Comparison of ENCODE assay signal across 1 cellular context in the genomic region with DNA sequence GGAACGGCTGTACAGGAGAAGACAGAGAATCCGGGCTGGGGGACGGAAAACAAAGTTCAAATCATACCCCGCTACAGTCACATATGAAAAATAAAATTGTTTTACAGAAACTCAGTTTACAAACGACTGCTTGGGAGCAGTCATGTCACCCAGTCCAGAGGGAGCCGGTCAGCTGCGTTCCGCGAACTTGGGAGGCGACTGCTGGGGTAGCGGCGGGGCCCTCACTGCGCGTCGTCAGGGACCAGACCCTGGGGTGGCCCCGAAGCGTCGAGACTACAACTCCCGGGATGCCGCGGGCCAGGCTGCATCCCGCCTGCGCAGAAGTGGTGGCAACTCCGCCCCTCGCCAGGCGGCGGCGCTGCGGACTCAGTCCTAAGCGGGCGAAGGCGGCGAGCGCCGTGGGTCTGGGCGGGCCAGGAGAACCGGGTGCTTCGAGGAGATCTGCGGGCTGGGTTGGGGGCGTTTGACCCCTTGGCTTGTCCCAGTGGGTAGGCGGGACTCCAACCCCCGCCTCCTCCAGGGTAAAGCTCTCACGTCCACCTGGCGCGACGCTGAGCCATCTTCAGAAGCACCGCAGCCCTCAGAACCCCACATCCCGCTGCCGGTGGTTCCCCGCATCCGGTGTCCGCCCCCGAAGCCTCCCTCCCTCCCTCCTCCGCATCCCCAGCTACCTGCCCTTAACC.
TF ChIP-seq lines count a peak whose summit lies in the region.

No MANE protein-coding gene starts in this region.

TF ChIP-seq in GM23338, 12 proteins besides CTCF, POLR2A, EP300 and RAD21 (continued from another document):
- TF ChIP-seq, protein P1, sequence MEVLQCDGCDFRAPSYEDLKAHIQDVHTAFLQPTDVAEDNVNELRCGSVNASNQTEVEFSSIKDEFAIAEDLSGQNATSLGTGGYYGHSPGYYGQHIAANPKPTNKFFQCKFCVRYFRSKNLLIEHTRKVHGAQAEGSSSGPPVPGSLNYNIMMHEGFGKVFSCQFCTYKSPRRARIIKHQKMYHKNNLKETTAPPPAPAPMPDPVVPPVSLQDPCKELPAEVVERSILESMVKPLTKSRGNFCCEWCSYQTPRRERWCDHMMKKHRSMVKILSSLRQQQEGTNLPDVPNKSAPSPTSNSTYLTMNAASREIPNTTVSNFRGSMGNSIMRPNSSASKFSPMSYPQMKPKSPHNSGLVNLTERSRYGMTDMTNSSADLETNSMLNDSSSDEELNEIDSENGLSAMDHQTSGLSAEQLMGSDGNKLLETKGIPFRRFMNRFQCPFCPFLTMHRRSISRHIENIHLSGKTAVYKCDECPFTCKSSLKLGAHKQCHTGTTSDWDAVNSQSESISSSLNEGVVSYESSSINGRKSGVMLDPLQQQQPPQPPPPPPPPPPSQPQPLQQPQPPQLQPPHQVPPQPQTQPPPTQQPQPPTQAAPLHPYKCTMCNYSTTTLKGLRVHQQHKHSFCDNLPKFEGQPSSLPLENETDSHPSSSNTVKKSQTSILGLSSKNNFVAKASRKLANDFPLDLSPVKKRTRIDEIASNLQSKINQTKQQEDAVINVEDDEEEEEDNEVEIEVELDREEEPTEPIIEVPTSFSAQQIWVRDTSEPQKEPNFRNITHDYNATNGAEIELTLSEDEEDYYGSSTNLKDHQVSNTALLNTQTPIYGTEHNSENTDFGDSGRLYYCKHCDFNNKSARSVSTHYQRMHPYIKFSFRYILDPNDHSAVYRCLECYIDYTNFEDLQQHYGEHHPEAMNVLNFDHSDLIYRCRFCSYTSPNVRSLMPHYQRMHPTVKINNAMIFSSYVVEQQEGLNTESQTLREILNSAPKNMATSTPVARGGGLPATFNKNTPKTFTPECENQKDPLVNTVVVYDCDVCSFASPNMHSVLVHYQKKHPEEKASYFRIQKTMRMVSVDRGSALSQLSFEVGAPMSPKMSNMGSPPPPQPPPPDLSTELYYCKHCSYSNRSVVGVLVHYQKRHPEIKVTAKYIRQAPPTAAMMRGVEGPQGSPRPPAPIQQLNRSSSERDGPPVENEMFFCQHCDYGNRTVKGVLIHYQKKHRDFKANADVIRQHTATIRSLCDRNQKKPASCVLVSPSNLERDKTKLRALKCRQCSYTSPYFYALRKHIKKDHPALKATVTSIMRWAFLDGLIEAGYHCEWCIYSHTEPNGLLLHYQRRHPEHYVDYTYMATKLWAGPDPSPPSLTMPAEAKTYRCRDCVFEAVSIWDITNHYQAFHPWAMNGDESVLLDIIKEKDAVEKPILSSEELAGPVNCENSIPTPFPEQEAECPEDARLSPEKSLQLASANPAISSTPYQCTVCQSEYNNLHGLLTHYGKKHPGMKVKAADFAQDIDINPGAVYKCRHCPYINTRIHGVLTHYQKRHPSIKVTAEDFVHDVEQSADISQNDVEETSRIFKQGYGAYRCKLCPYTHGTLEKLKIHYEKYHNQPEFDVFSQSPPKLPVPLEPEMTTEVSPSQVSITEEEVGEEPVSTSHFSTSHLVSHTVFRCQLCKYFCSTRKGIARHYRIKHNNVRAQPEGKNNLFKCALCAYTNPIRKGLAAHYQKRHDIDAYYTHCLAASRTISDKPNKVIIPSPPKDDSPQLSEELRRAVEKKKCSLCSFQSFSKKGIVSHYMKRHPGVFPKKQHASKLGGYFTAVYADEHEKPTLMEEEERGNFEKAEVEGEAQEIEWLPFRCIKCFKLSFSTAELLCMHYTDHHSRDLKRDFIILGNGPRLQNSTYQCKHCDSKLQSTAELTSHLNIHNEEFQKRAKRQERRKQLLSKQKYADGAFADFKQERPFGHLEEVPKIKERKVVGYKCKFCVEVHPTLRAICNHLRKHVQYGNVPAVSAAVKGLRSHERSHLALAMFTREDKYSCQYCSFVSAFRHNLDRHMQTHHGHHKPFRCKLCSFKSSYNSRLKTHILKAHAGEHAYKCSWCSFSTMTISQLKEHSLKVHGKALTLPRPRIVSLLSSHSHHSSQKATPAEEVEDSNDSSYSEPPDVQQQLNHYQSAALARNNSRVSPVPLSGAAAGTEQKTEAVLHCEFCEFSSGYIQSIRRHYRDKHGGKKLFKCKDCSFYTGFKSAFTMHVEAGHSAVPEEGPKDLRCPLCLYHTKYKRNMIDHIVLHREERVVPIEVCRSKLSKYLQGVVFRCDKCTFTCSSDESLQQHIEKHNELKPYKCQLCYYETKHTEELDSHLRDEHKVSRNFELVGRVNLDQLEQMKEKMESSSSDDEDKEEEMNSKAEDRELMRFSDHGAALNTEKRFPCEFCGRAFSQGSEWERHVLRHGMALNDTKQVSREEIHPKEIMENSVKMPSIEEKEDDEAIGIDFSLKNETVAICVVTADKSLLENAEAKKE (CRISPR knock-in tag; IDR thresholded peaks at IDR 0.05), result no peak
